ENCODE assay signal across 8 cellular contexts in the genomic region with DNA sequence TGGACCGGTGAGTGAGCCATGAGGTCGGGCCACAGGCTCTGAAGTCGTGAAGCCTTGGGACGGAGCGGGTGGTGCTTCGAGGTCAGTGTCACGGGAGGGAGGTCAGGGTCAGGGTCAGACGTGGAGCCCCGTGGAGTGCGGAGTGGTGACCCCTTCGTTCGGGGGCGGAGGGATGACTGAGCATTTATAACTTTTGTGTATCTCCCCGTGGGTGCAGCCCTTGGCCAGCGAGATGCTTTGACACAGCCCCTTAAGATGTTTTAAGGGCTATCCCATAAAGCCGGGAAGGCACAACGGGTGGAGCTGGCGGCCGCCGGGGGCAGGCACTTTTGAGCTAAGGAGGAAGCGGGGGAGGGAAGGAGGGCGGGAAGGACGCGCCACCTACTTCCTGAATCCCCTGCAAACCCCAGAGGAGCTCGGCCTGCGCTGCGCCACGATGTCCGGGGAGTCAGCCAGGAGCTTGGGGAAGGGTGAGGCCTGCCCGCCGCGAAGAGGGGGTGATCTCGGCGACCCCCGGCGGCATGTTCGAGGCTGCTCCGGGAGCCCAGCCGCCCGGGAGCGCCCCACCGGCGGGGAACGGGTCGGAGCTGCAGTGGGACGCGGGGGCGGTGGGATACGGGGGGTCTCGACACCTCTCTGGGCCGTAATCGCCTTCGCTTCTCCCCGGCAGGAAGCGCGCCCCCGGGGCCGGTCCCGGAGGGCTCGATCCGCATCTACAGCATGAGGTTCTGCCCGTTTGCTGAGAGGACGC. TPM values are rescaled to one million over a fixed set of nuclear protein-coding genes. Genes with fewer than 3 reads are reported as not detected.
DNase-seq lines count a peak whose midpoint lies in the region; ATAC-seq, FAIRE-seq and TF ChIP-seq lines count a peak whose summit lies in the region.

A gene (plus strand): TSS at position 400 of the 751 bp plus-strand sequence. CDS start 37 bp downstream, at position 437.

- DNase-seq in Daoy (ENCODE audit: low read depth), result peak; percentile 84
- DNase-seq in T1000 (lab: John Stamatoyannopoulos, UW), result peak; percentile 15
- peak; percentile 65 to 89 (median 72) for DNase-seq in K562 (ENCODE audit: extremely low read depth in 1 of 4, low spot score in 3 of 4)
- peak; percentile 54 to 63 for DNase-seq in hippocampal formation (lab: John Stamatoyannopoulos, UW)
- no peak for DNase-seq in cortex of kidney (lab: John Stamatoyannopoulos, UW)

- peak within 1 kb of the TSS; percentile 91 for H2AFZ ChIP-seq in K562 (ENCODE audit: low read depth, low read length)

- no peak for TF ChIP-seq RAD21 in K562 (CRISPR knock-in tag; conservative IDR thresholded peaks at IDR 0.05 in 1 of 2, IDR thresholded peaks at IDR 0.05 in 1 of 2)

- peaks cover 29% of the 10 kb centered on the region for H3K36me3 ChIP-seq in KOPT-K1 (ENCODE audit: insufficient read depth, low read length)
- peaks cover 38% of the 10 kb centered on the region for H3K36me3 ChIP-seq in K562 (ENCODE audit: control insufficient read depth, insufficient read depth, low read length)
- H3K36me3 ChIP-seq in rectal smooth muscle tissue (ENCODE audit: control insufficient read depth, insufficient read depth, low read length), result peaks cover 4% of the 10 kb centered on the region

- H3K27me3 ChIP-seq in K562 (ENCODE audit: control insufficient read depth in 2 of 2, insufficient read depth in 2 of 2, low read length in 2 of 2) (no peaks in the 10 kb centered on the region), rectal smooth muscle tissue (ENCODE audit: control insufficient read depth, insufficient read depth, low read length) (no peaks in the 10 kb centered on the region)

- H3K9me3 ChIP-seq in KOPT-K1 (ENCODE audit: insufficient read depth, low read length, poor library complexity, severe bottlenecking) (no peaks in the 10 kb centered on the region), K562 (replicated peaks; ENCODE audit: control insufficient read depth, insufficient read depth, low read depth, low read length) (no peaks in the 10 kb centered on the region; the same call in 1 of the 2 replicates)

- POLR2A ChIA-PET in K562 (lab: Yijun Ruan, JAX), result interaction anchor here (0.6 to 1.3 kb wide), 4 partner anchors 9 to 133 kb away, joined by 3 to 5 read pairs (median 4); a partner anchor contains a TSS

- ATAC-seq in GM21619 (IDR thresholded peaks at IDR 0.05; ENCODE audit: unreplicated experiment), result peak; percentile 79
- ATAC-seq in K562, result peak; percentile 83

- BruUV-seq in K562 (replicated peaks; lab: Mats Ljungman, UMichigan), result no TSS peak

- peaks cover 11 to 39% of the 10 kb centered on the region in 2 experiments; a peak in 4 of 5 replicates for H3K4me1 ChIP-seq in K562 (replicated peaks in 1 of 2; ENCODE audit: control insufficient read depth in 2 of 2, insufficient read depth in 2 of 2, low read length in 2 of 2)
- peaks cover 2% of the 10 kb centered on the region for H3K4me1 ChIP-seq in rectal smooth muscle tissue (ENCODE audit: control insufficient read depth, insufficient read depth, low read length)

- H3K4me3 ChIP-seq in K562, result peak within 1 kb of the TSS; percentile 93
- peak within 1 kb of the TSS; percentile 79 for H3K4me3 ChIP-seq in rectal smooth muscle tissue (ENCODE audit: low read length)

- 0 out of 6 replicates have a peak, but pooled peaks of 1 of the 3 experiments have one; percentile 8 for TF ChIP-seq CTCF in K562 (IDR thresholded peaks at IDR 0.05 in 2 of 3, conservative IDR thresholded peaks at IDR 0.05 in 1 of 3; ENCODE audit: insufficient read depth in 2 of 3, low read depth in 1 of 3, low read length in 3 of 3)

- WGBS in K562 (ENCODE audit: insufficient coverage, low coverage, missing lambda C conversion rate), result 0% methylated on average over 19 of the region's 63 CpGs

- no peaks in the 10 kb centered on the region for H4K20me1 ChIP-seq in K562 (replicated peaks; ENCODE audit: control insufficient read depth, insufficient read depth, low read length)

- H3K79me2 ChIP-seq in K562 (ENCODE audit: control insufficient read depth, insufficient read depth, low read length), result peaks cover 52% of the 10 kb centered on the region

- H3K9ac ChIP-seq in K562 (ENCODE audit: insufficient read depth in 1 of 2, low read depth in 2 of 2, low read length in 2 of 2) (peak within 1 kb of the TSS; percentile 84 to 96), rectal smooth muscle tissue (ENCODE audit: low read length) (peak within 1 kb of the TSS; percentile 85)

- in situ Hi-C loops in K562 (cut with MboI), result no loop called here

- H3K27ac ChIP-seq in KOPT-K1 (ENCODE audit: low read depth, low read length, poor library complexity, severe bottlenecking) (peak within 1 kb of the TSS; percentile 80), K562 (ENCODE audit: extremely low read depth, low read depth, low read length) (peak within 1 kb of the TSS; percentile 74), rectal smooth muscle tissue (ENCODE audit: low read depth, low read length) (peak within 1 kb of the TSS; percentile 92)

- H3K4me2 ChIP-seq in K562 (ENCODE audit: insufficient read depth, low read length), result peak within 1 kb of the TSS; percentile 86

- intact Hi-C loops in K562 (cut with micrococcal nuclease), result no loop called here

- FAIRE-seq in K562 (lab: Jason Lieb, UNC), result peak; percentile 79

- no peaks in the 10 kb centered on the region for H3K9me1 ChIP-seq in K562 (ENCODE audit: control insufficient read depth, insufficient read depth, low read length)

- peak; percentile 85 for TF ChIP-seq POLR2A in K562 (conservative IDR thresholded peaks at IDR 0.05)

- CTCF ChIA-PET in K562 (lab: Yijun Ruan, JAX; ENCODE audit: low intra/inter-chr PET ratio), result no interaction called here

- TF ChIP-seq EP300 in K562 (IDR thresholded peaks at IDR 0.05; ENCODE audit: low read length), result 0 out of 2 replicates have a peak, but pooled peaks have one; percentile 33

TF ChIP-seq in K562, 482 proteins besides CTCF, POLR2A, EP300 and RAD21 (continues in another document):
- TF ChIP-seq ZNF232 (CRISPR knock-in tag; IDR thresholded peaks at IDR 0.05), result no peak
- no peak for TF ChIP-seq FUS (optimal IDR thresholded peaks at IDR 0.05; ENCODE audit: low read depth, low read length)
- TF ChIP-seq ELF1 (tag; IDR thresholded peaks at IDR 0.05), result peak; percentile 87

RNA-seq across cellular contexts. Expression of the gene that starts here (rescaled TPM):
- 194 and 233 TPM in 2 replicates for total RNA-seq in Daoy (2014; rRNA removed; shearing (Covaris generic))
- total RNA-seq in K562 (2011; cell fraction: chromatin; rRNA removed; ENCODE audit: low replicate concordance), result 31.7 and 33.4 TPM in 2 replicates
- total RNA-seq in K562 (2011; cell fraction: nucleolus; rRNA removed), result 55.9 and 65.0 TPM in 2 replicates
- 52.1 and 63.5 TPM in 2 replicates for total RNA-seq in K562 (2011; cell fraction: nucleoplasm; rRNA removed)
- total RNA-seq in K562 (2014; rRNA removed) (221 and 225 TPM in 2 replicates), K562 (2014; rRNA removed; fragmentation: Illumina TruSeq; extraction: Trizol) (237 and 280 TPM in 2 replicates), K562 (2015; rRNA removed; fragmentation: Illumina TruSeq; extraction: Trizol) (195 and 204 TPM in 2 replicates), K562 (2021) (252 and 275 TPM in 2 replicates)
- polyA plus RNA-seq in K562 (2011; rRNA removed) (401 and 592 TPM in 2 replicates), K562 (2014; fragmentation: Illumina TruSeq; extraction: Trizol) (283 and 333 TPM in 2 replicates), K562 (2014; fragmentation: Nextera tagmentation; extraction: Ambion mirVana) (100 to 1,000 TPM; 136 to 205 TPM), K562 (2014; rRNA removed) (315 and 359 TPM in 2 replicates)
- 146 and 208 TPM in 2 replicates for polyA plus RNA-seq in K562 (2011; cell fraction: cytosol; rRNA removed)
- polyA plus RNA-seq in K562 (2011; cell fraction: nucleus; rRNA removed), result 83.6 and 116 TPM in 2 replicates
- polyA plus RNA-seq in K562 (2012), result 188 and 273 TPM in 2 replicates
- 170 and 176 TPM in 2 replicates for polyA minus RNA-seq in K562 (2011; rRNA and poly(A)+ RNA removed)
- polyA minus RNA-seq in K562 (2011; cell fraction: cytosol; rRNA and poly(A)+ RNA removed), result 104 and 123 TPM in 2 replicates
- 32.2 and 48.5 TPM in 2 replicates for polyA minus RNA-seq in K562 (2011; cell fraction: nucleus; rRNA and poly(A)+ RNA removed)
